ENCODE assay signal across 15 cellular contexts in genomic region chr13:33526718-33527117, GRCh38.
"Had no signal": no experiment of that assay in that cellular context is flagged by ENCODE, and none has a peak within 500 bp of the region (broad histone marks: within the 10 kb centered on the region; RNA-seq: fewer than 3 reads in every experiment).

No MANE protein-coding gene starts in this region.

- DNase-seq: activated CD4-positive, alpha-beta T cell treated with anti-CD3 and anti-CD28 coated beads for 48 hours; activated CD8-positive, alpha-beta memory T cell treated with anti-CD3 and anti-CD28 coated beads, Interleukin-2, amount 50 U/mL, for 48 hours; activated CD8-positive, alpha-beta T cell treated with anti-CD3 and anti-CD28 coated beads, Interleukin-2, amount 10 ng/mL, durations not matched to agents 7 days and 5 days; activated naive CD4-positive, alpha-beta T cell treated with Interleukin-2 at 50 U/mL for 16 hours; caudate nucleus; effector memory CD4-positive, alpha-beta T cell; erythroblast; kidney glomerular epithelial cell; pancreas; retina; stimulated activated CD4-positive, alpha-beta T cell treated with anti-CD3 and anti-CD28 coated beads, Interleukin-15, amount 100 ng/mL, for 24 hours; stimulated activated CD4-positive, alpha-beta T cell treated with anti-CD3 and anti-CD28 coated beads, Interleukin-4, amount 100 ng/mL, for 24 hours; stomach; T1000 had no signal

- H3K4me3 Mint-ChIP-seq: activated CD8-positive, alpha-beta T cell treated with anti-CD3 and anti-CD28 coated beads, Interleukin-2, amount 10 ng/mL, durations not matched to agents 7 days and 5 days; neural crest cell had no signal

- H3K9me3 ChIP-seq: pancreas, stomach had no signal

- H3K36me3 ChIP-seq: pancreas, stomach had no signal

- ATAC-seq: activated CD8-positive, alpha-beta T cell treated with anti-CD3 and anti-CD28 coated beads, Interleukin-2, amount 10 ng/mL, durations not matched to agents 7 days and 5 days had no signal

- H3K9me3 Mint-ChIP-seq: neural crest cell had no signal

- H3K27ac Mint-ChIP-seq: activated CD8-positive, alpha-beta T cell treated with anti-CD3 and anti-CD28 coated beads, Interleukin-2, amount 10 ng/mL, durations not matched to agents 7 days and 5 days had no signal

- H3K27ac ChIP-seq: pancreas, stomach had no signal

- FAIRE-seq: pancreas had no signal

- H3K4me3 ChIP-seq: pancreas, stomach had no signal

- H3K27me3 ChIP-seq: pancreas, stomach had no signal
